Comparison of ENCODE assay signal across 8 cellular contexts in genomic region chr3:126473292-126474168, GRCh38. TPM values are rescaled to one million over a fixed set of nuclear protein-coding genes. Genes with fewer than 3 reads are reported as not detected.
DNase-seq lines count a peak whose midpoint lies in the region; ATAC-seq and TF ChIP-seq lines count a peak whose summit lies in the region.

No MANE protein-coding gene starts in this region.

- TF ChIP-seq CTCF in AG10803 (conservative IDR thresholded peaks at IDR 0.05; ENCODE audit: low read length): no peak
- TF ChIP-seq CTCF in mesothelial cell of epicardium (IDR thresholded peaks at IDR 0.05; ENCODE audit: unreplicated experiment): no peak

- H3K9me3 Mint-ChIP-seq in mesothelial cell of epicardium: no peaks in the 10 kb centered on the region

- H3K36me3 Mint-ChIP-seq in mesothelial cell of epicardium: peaks cover 20% of the 10 kb centered on the region

- no peaks in the 10 kb centered on the region for H3K27me3 Mint-ChIP-seq in mesothelial cell of epicardium (ENCODE audit: low read depth)

- peak overlapping the region; percentile 91 for H3K4me3 Mint-ChIP-seq in mesothelial cell of epicardium

- DNase-seq in AG10803 (ENCODE audit: low read depth): no peak
- peak; percentile 47 for DNase-seq in HT-29 (ENCODE audit: low spot score)
- DNase-seq in astrocyte of the hippocampus (ENCODE audit: low read depth, low spot score): peak; percentile 27
- DNase-seq in mesothelial cell of epicardium (ENCODE audit: low spot score in 2 of 2, unreplicated experiment in 2 of 2): no peak
- no peak for DNase-seq in OCI-M1 (lab: John Stamatoyannopoulos, UW)
- no peak for DNase-seq in ecto neural progenitor cell (ENCODE audit: low spot score)
- DNase-seq in D341Med (ENCODE audit: low spot score): no peak

- H3K4me1 Mint-ChIP-seq in mesothelial cell of epicardium: peaks cover 37% of the 10 kb centered on the region

- ATAC-seq in GM18868 (IDR thresholded peaks at IDR 0.05; ENCODE audit: unreplicated experiment): no peak

- H3K27ac Mint-ChIP-seq in mesothelial cell of epicardium: peak overlapping the region; percentile 17

- H3K4me3 ChIP-seq in AG10803 (ENCODE audit: low read length): peak overlapping the region; percentile 42

RNA-seq across cellular contexts. Expression of gene ZXDC, which starts 2.2 kb away (rescaled TPM):
- 41.2 and 42.2 TPM in 2 replicates for total RNA-seq in HT-29 (2014; rRNA removed; shearing (Covaris generic))
- total RNA-seq in mesothelial cell of epicardium: 33.3 to 34.2 TPM (median 33.7 TPM) in 3 replicates

RNA-seq across cellular contexts. Expression of gene UROC1, which starts 44.0 kb away (rescaled TPM):
- total RNA-seq in HT-29 (2014; rRNA removed; shearing (Covaris generic)): not detected in 2 replicates
- 0.11 to 0.13 TPM in 2 of 3 replicates, not detected in the other for total RNA-seq in mesothelial cell of epicardium

RNA-seq across cellular contexts. Expression of gene CHST13, which starts 50.4 kb away (rescaled TPM):
- total RNA-seq in HT-29 (2014; rRNA removed; shearing (Covaris generic)): 0.05 and 1.3 TPM in 2 replicates
- total RNA-seq in mesothelial cell of epicardium: not detected in 3 replicates

Comparison
In these comparisons a context has a peak if more than half of its experiments do, and no peak if none do; other contexts are left out.
1. DNase-seq: peak in HT-29 (single experiment) and astrocyte of the hippocampus (single experiment); none in AG10803 (single experiment), mesothelial cell of epicardium (0 of 2), OCI-M1 (single experiment), ecto neural progenitor cell (single experiment) and D341Med (single experiment).